Comparison of ENCODE assay signal across 16 cellular contexts in genomic region chr20:57258055-57258454, GRCh38. TPM values are rescaled to one million over a fixed set of nuclear protein-coding genes. Genes with fewer than 3 reads are reported as not detected.
A peak's percentile ranks its signal among the peaks of the same experiment; 100 is the strongest.
DNase-seq lines count a peak whose midpoint lies in the region; ATAC-seq and TF ChIP-seq lines count a peak whose summit lies in the region.
"Had no signal": no experiment of that assay in that cellular context is flagged by ENCODE, and none has a peak within 500 bp of the region (broad histone marks: within the 10 kb centered on the region; RNA-seq: fewer than 3 reads in every experiment).

No MANE protein-coding gene starts in this region.

- peaks cover 59% of the 10 kb centered on the region for H3F3A ChIP-seq in SU-DHL-6 (ENCODE audit: insufficient read depth)

- H3K27ac Mint-ChIP-seq in neural crest cell (ENCODE audit: unreplicated experiment) = peak overlapping the region; percentile 24
- H3K27ac Mint-ChIP-seq in activated CD4-positive, alpha-beta T cell treated with anti-CD3 and anti-CD28 coated beads for 36 hours = no peak overlapping the region
- H3K27ac Mint-ChIP-seq: activated naive CD8-positive, alpha-beta T cell treated with anti-CD3 and anti-CD28 coated beads for 36 hours; naive B cell had no signal

- no peaks in the 10 kb centered on the region for H3K36me3 ChIP-seq in SU-DHL-6 (ENCODE audit: low read length)
- H3K36me3 ChIP-seq: right atrium auricular region had no signal

- H3K4me3 Mint-ChIP-seq in neural crest cell = peak overlapping the region; percentile 4
- no peak overlapping the region for H3K4me3 Mint-ChIP-seq in activated CD4-positive, alpha-beta T cell treated with anti-CD3 and anti-CD28 coated beads for 36 hours
- H3K4me3 Mint-ChIP-seq: activated naive CD8-positive, alpha-beta T cell treated with anti-CD3 and anti-CD28 coated beads for 36 hours; naive B cell had no signal

- peak overlapping the region; percentile 96 for H3K9ac ChIP-seq in SU-DHL-6 (ENCODE audit: low read length)

- peak overlapping the region; percentile 86 for H3K27ac ChIP-seq in SU-DHL-6 (ENCODE audit: low read depth, low read length)

- no peaks in the 10 kb centered on the region for H3K9me2 ChIP-seq in SU-DHL-6 (replicated peaks; ENCODE audit: insufficient read depth, low read length)

- H2AFZ ChIP-seq in SU-DHL-6 (ENCODE audit: low read depth, low read length, severe bottlenecking) = no peak overlapping the region

- H3K4me1 Mint-ChIP-seq in neural crest cell = peaks cover 74% of the 10 kb centered on the region
- H3K4me1 Mint-ChIP-seq in activated CD4-positive, alpha-beta T cell treated with anti-CD3 and anti-CD28 coated beads for 36 hours = no peaks in the 10 kb centered on the region
- H3K4me1 Mint-ChIP-seq: activated naive CD8-positive, alpha-beta T cell treated with anti-CD3 and anti-CD28 coated beads for 36 hours; naive B cell had no signal

- CTCF ChIA-PET in activated CD4-positive, alpha-beta T cell treated with anti-CD3 and anti-CD28 coated beads for 36 hours (lab: Charles Lee) = interaction anchor here (1.6 kb wide), 1 partner anchor 219 kb away, joined by 3 read pairs; no protein-coding TSS in a partner anchor

- peaks cover 44% of the 10 kb centered on the region for H3K27me3 Mint-ChIP-seq in neural crest cell (ENCODE audit: low read depth)
- peaks cover 58% of the 10 kb centered on the region for H3K27me3 Mint-ChIP-seq in activated CD4-positive, alpha-beta T cell treated with anti-CD3 and anti-CD28 coated beads for 36 hours

- TF ChIP-seq CTCF in SU-DHL-6 (IDR thresholded peaks at IDR 0.05; ENCODE audit: insufficient read depth, low read length, poor library complexity, severe bottlenecking) (no peak), neural crest cell (conservative IDR thresholded peaks at IDR 0.05) (no peak)

- POLR2A ChIA-PET in activated CD4-positive, alpha-beta T cell treated with anti-CD3 and anti-CD28 coated beads for 36 hours (lab: Charles Lee) = no interaction called here

- H3K9me3 Mint-ChIP-seq in neural crest cell = no peaks in the 10 kb centered on the region
- no peaks in the 10 kb centered on the region for H3K9me3 Mint-ChIP-seq in activated CD4-positive, alpha-beta T cell treated with anti-CD3 and anti-CD28 coated beads for 36 hours (ENCODE audit: low read depth)
- H3K9me3 Mint-ChIP-seq: activated naive CD8-positive, alpha-beta T cell treated with anti-CD3 and anti-CD28 coated beads for 36 hours had no signal

- H3K79me2 ChIP-seq in SU-DHL-6 (ENCODE audit: insufficient read depth, low read length) = peaks cover 100% of the 10 kb centered on the region

- peak overlapping the region; percentile 97 for H3K4me2 ChIP-seq in SU-DHL-6 (ENCODE audit: low read depth, low read length, poor library complexity, severe bottlenecking)

- H4K20me1 ChIP-seq in SU-DHL-6 (ENCODE audit: low read depth, low read length) = peaks cover 7% of the 10 kb centered on the region; the same call in 1 of the 2 replicates

- peak overlapping the region; percentile 96 for H3K4me3 ChIP-seq in SU-DHL-6 (ENCODE audit: insufficient read depth, low read length, poor library complexity, severe bottlenecking)
- H3K4me3 ChIP-seq: right atrium auricular region had no signal

- H3K36me3 Mint-ChIP-seq in neural crest cell (ENCODE audit: low read depth) = no peaks in the 10 kb centered on the region
- H3K36me3 Mint-ChIP-seq in activated CD4-positive, alpha-beta T cell treated with anti-CD3 and anti-CD28 coated beads for 36 hours (ENCODE audit: low read depth) = no peaks in the 10 kb centered on the region
- H3K36me3 Mint-ChIP-seq: activated naive CD8-positive, alpha-beta T cell treated with anti-CD3 and anti-CD28 coated beads for 36 hours; naive B cell had no signal

- intact Hi-C loops in activated CD4-positive, alpha-beta T cell treated with anti-CD3 and anti-CD28 coated beads for 36 hours (cut with DNase I, micrococcal nuclease) = no loop called here

- DNase-seq in DMS79 treated with DMSO at 0.1 percent for 48 hours (lab: John Stamatoyannopoulos, UW) = peak; percentile 92
- DNase-seq in NCI-H1105 treated with DMSO at 0.1 percent for 48 hours (lab: John Stamatoyannopoulos, UW) = peak; percentile 73
- DNase-seq in neural crest cell (ENCODE audit: low read depth, low spot score) = no peak
- no peak for DNase-seq in activated T-cell treated with anti-CD3 and anti-CD28 coated beads, Interleukin-2, amount 50 U/mL, for 48 hours
- DNase-seq in activated CD4-positive, alpha-beta T cell treated with anti-CD3 and anti-CD28 coated beads for 36 hours = no peak
- DNase-seq in GDM1 (lab: John Stamatoyannopoulos, UW) = no peak
- DNase-seq: activated CD4-positive, alpha-beta T cell treated with anti-CD3 and anti-CD28 coated beads for 4 hours; activated naive CD8-positive, alpha-beta T cell treated with anti-CD3 and anti-CD28 coated beads for 36 hours; effector memory CD4-positive, alpha-beta T cell; naive B cell; SHP77 treated with DMSO at 0.1 percent for 48 hours; stimulated activated CD4-positive, alpha-beta T cell treated with anti-CD3 and anti-CD28 coated beads, Interleukin-1b, Interleukin-23, amount 100 ng/mL, for 48 hours had no signal

- H3K9me3 ChIP-seq in SU-DHL-6 (ENCODE audit: insufficient read depth, low read length) = no peaks in the 10 kb centered on the region
- H3K9me3 ChIP-seq: right atrium auricular region had no signal

- ATAC-seq in activated CD4-positive, alpha-beta T cell treated with anti-CD3 and anti-CD28 coated beads for 36 hours = no peak
- no peak for ATAC-seq in HG03139 (IDR thresholded peaks at IDR 0.05; ENCODE audit: unreplicated experiment)
- ATAC-seq: left lobe of liver had no signal

- H3K27me3 ChIP-seq in SU-DHL-6 (ENCODE audit: low read length) = no peaks in the 10 kb centered on the region
- H3K27me3 ChIP-seq: right atrium auricular region had no signal

RNA-seq across cellular contexts. Expression of gene BMP7, which starts 8.4 kb away (rescaled TPM):
- total RNA-seq in neural crest cell = 13.8 and 14.5 TPM in 2 replicates
- under 1 TPM in 1 of 2 experiments, not detected in 1; 0.41 TPM for total RNA-seq in activated CD4-positive, alpha-beta T cell treated with anti-CD3 and anti-CD28 coated beads for 36 hours
- total RNA-seq: activated naive CD8-positive, alpha-beta T cell treated with anti-CD3 and anti-CD28 coated beads for 36 hours had no signal

Comparison
In these comparisons a context has a peak if more than half of its experiments do, and no peak if none do; other contexts are left out.
1. DNase-seq: peak in DMS79 treated with DMSO at 0.1 percent for 48 hours (single experiment) and NCI-H1105 treated with DMSO at 0.1 percent for 48 hours (single experiment); none in neural crest cell (single experiment), activated T-cell treated with anti-CD3 and anti-CD28 coated beads, Interleukin-2, amount 50 U/mL, for 48 hours (0 of 2), activated CD4-positive, alpha-beta T cell treated with anti-CD3 and anti-CD28 coated beads for 36 hours (single experiment) and GDM1 (single experiment).
2. RNA of gene BMP7, which starts 8.4 kb away (total RNA-seq): 13.8 to 14.5 TPM in neural crest cell; 0.41 TPM in activated CD4-positive, alpha-beta T cell treated with anti-CD3 and anti-CD28 coated beads for 36 hours; every median in the first group is over 10 times any median in the second.